ENCODE assay signal across 23 cellular contexts in the genomic region with DNA sequence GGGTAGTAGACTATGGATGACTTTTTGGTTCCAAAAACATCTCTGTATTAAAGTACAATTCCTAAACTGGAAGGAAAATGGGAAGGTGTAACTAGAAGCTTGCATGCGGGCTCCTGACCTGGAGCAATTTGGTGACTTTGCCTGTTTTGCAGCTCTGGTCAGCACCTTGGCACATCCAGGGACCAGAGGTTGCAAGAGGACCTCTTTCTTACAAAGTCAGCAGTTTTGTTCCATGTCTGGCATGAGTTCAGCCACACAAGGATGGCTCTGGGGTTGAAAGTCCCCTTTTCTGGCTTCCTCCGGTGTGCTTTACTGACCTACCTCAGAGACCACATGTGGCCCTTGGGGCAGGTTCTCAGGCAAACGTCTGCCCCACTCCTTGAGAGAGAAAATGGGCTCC. TPM values are rescaled to one million over a fixed set of nuclear protein-coding genes. Genes with fewer than 3 reads are reported as not detected.
DNase-seq lines count a peak whose midpoint lies in the region; ATAC-seq, FAIRE-seq and TF ChIP-seq lines count a peak whose summit lies in the region.
"Had no signal": no experiment of that assay in that cellular context is flagged by ENCODE, and none has a peak within 500 bp of the region (broad histone marks: within the 10 kb centered on the region; RNA-seq: fewer than 3 reads in every experiment).

No MANE protein-coding gene starts in this region.

- FAIRE-seq in HepG2 (lab: Jason Lieb, UNC) = no peak
- FAIRE-seq in K562 (lab: Jason Lieb, UNC) = no peak
- FAIRE-seq: A204.1, G401.6 had no signal

- H3K4me2 ChIP-seq in HepG2 (ENCODE audit: low read depth, low read length) = no peak overlapping the region
- no peak overlapping the region for H3K4me2 ChIP-seq in K562 (ENCODE audit: insufficient read depth, low read length)
- H3K4me2 ChIP-seq: GM23338 had no signal

- no peak overlapping the region for H3K9ac ChIP-seq in HepG2 (ENCODE audit: insufficient read depth, low read depth, low read length)
- no peak overlapping the region for H3K9ac ChIP-seq in K562 (ENCODE audit: insufficient read depth in 1 of 2, low read depth in 2 of 2, low read length in 2 of 2)

- H3K4me3 ChIP-seq in HepG2 (replicated peaks in 1 of 3; ENCODE audit: insufficient read depth in 1 of 3, low read depth in 2 of 3, low read length in 3 of 3) = no peak overlapping the region
- no peak overlapping the region for H3K4me3 ChIP-seq in right lobe of liver
- no peak overlapping the region for H3K4me3 ChIP-seq in K562
- H3K4me3 ChIP-seq in neutrophil (ENCODE audit: low read depth in 1 of 2, low read length in 1 of 2) = no peak overlapping the region
- H3K4me3 ChIP-seq: GM23338 had no signal

- H2AFZ ChIP-seq in HepG2 (ENCODE audit: low read length) (no peak overlapping the region), K562 (ENCODE audit: low read depth, low read length) (no peak overlapping the region)
- H2AFZ ChIP-seq: GM23338 had no signal

- CTCF ChIA-PET in HepG2 (lab: Yijun Ruan, JAX; ENCODE audit: low intra/inter-chr PET ratio, low total read pairs) = no interaction called here
- CTCF ChIA-PET in K562 (lab: Yijun Ruan, JAX; ENCODE audit: low intra/inter-chr PET ratio) = no interaction called here

- H3K4me1 ChIP-seq in HepG2 (ENCODE audit: insufficient read depth, low read length) (no peaks in the 10 kb centered on the region), right lobe of liver (no peaks in the 10 kb centered on the region), K562 (replicated peaks in 1 of 2; ENCODE audit: control insufficient read depth in 2 of 2, insufficient read depth in 2 of 2, low read length in 2 of 2) (peaks cover 6 to 8% of the 10 kb centered on the region in 2 experiments; a peak in 3 of 5 replicates), neutrophil (ENCODE audit: control insufficient read depth in 1 of 2, insufficient read depth in 1 of 2, low read depth in 1 of 2, low read length in 1 of 2) (peaks cover 72 to 81% of the 10 kb centered on the region in 2 experiments)

- 48% methylated on average over 3 of the region's 3 CpGs for WGBS in HepG2 (ENCODE audit: low lambda C conversion rate)
- WGBS in right lobe of liver (ENCODE audit: insufficient coverage, low coverage, low lambda C conversion rate, missing lambda C conversion rate) = 17% methylated on average over 2 of the region's 3 CpGs
- 8% methylated on average over 2 of the region's 3 CpGs for WGBS in K562 (ENCODE audit: insufficient coverage, low coverage, missing lambda C conversion rate)

- no peak for DNase-seq in HepG2 (ENCODE audit: low spot score)
- DNase-seq in right lobe of liver = no peak
- no peak for DNase-seq in K562 (ENCODE audit: extremely low read depth in 1 of 4, low spot score in 3 of 4)
- DNase-seq in AG08395 (ENCODE audit: low spot score) = no peak
- DNase-seq in G401 (ENCODE audit: low spot score) = no peak
- DNase-seq: ACHN; C1 segment of cervical spinal cord; Calu3; CD4-positive, alpha-beta memory T cell; COR-L47; DMS53; DMS79 treated with DMSO at 0.1 percent for 48 hours; H9 had no signal

- BruUV-seq in HepG2 (replicated peaks; lab: Mats Ljungman, UMichigan) (no TSS peak), K562 (replicated peaks; lab: Mats Ljungman, UMichigan) (no TSS peak)

- H3K27me3 ChIP-seq in HepG2 (ENCODE audit: control insufficient read depth in 1 of 2, insufficient read depth in 2 of 2, low read length in 2 of 2) (peaks cover 0 to 22% of the 10 kb centered on the region in 2 experiments; a peak in 3 of 5 replicates), right lobe of liver (no peaks in the 10 kb centered on the region), K562 (ENCODE audit: control insufficient read depth in 2 of 2, insufficient read depth in 2 of 2, low read length in 2 of 2) (no peaks in the 10 kb centered on the region), neutrophil (no peaks in the 10 kb centered on the region)

- no peaks in the 10 kb centered on the region for H3K9me3 ChIP-seq in HepG2 (ENCODE audit: low read length)
- H3K9me3 ChIP-seq in right lobe of liver = no peaks in the 10 kb centered on the region
- H3K9me3 ChIP-seq in K562 (replicated peaks; ENCODE audit: control insufficient read depth, insufficient read depth, low read depth, low read length) = no peaks in the 10 kb centered on the region
- no peaks in the 10 kb centered on the region for H3K9me3 ChIP-seq in neutrophil

- no peaks in the 10 kb centered on the region for H3K9me1 ChIP-seq in K562 (ENCODE audit: control insufficient read depth, insufficient read depth, low read length)

- POLR2A ChIA-PET in HepG2 (lab: Yijun Ruan, JAX) = no interaction called here
- POLR2A ChIA-PET in K562 (lab: Yijun Ruan, JAX) = interaction anchor here (1.1 kb wide), 1 partner anchor 12 kb away, joined by 4 read pairs; no protein-coding TSS in a partner anchor

- intact Hi-C loops in HepG2 (cut with micrococcal nuclease; ENCODE audit: unreplicated experiment) = no loop called here
- intact Hi-C loops in right lobe of liver (cut with DNase I) = no loop called here
- intact Hi-C loops in K562 (cut with micrococcal nuclease) = no loop called here

- TF ChIP-seq RAD21 in HepG2 (CRISPR knock-in tag; IDR thresholded peaks at IDR 0.05) (no peak), K562 (CRISPR knock-in tag; conservative IDR thresholded peaks at IDR 0.05 in 1 of 2, IDR thresholded peaks at IDR 0.05 in 1 of 2) (no peak)

- TF ChIP-seq CTCF in HepG2 (CRISPR knock-in tag; IDR thresholded peaks at IDR 0.05) = no peak
- no peak for TF ChIP-seq CTCF in right lobe of liver (IDR thresholded peaks at IDR 0.05)
- TF ChIP-seq CTCF in K562 (IDR thresholded peaks at IDR 0.05 in 2 of 3, conservative IDR thresholded peaks at IDR 0.05 in 1 of 3; ENCODE audit: insufficient read depth in 2 of 3, low read depth in 1 of 3, low read length in 3 of 3) = no peak
- TF ChIP-seq CTCF in neutrophil (IDR thresholded peaks at IDR 0.05) = no peak

- TF ChIP-seq POLR2A in HepG2 (IDR thresholded peaks at IDR 0.05; ENCODE audit: insufficient read depth in 1 of 2, low read depth in 2 of 2, low read length in 2 of 2) (no peak), right lobe of liver (IDR thresholded peaks at IDR 0.05) (no peak), K562 (conservative IDR thresholded peaks at IDR 0.05) (no peak)

- ATAC-seq in HepG2 (no peak), right lobe of liver (no peak), K562 (no peak), GM18873 (IDR thresholded peaks at IDR 0.05; ENCODE audit: low FRiP score, unreplicated experiment) (no peak), HG03432 (IDR thresholded peaks at IDR 0.05; ENCODE audit: unreplicated experiment) (no peak)
- ATAC-seq: GM23338, HCT116 had no signal

- H3K79me2 ChIP-seq in HepG2 (ENCODE audit: insufficient read depth, low read length) (no peaks in the 10 kb centered on the region), K562 (ENCODE audit: control insufficient read depth, insufficient read depth, low read length) (no peaks in the 10 kb centered on the region)

- H4K20me1 ChIP-seq in HepG2 (ENCODE audit: insufficient read depth, low read length) = no peaks in the 10 kb centered on the region
- H4K20me1 ChIP-seq in K562 (replicated peaks; ENCODE audit: control insufficient read depth, insufficient read depth, low read length) = no peaks in the 10 kb centered on the region

- in situ Hi-C loops in HepG2 (cut with HindIII; ENCODE audit: extremely low pct_ligation_motif_present, low pct_unique_long_range_greater_than_20kb) = no loop called here
- in situ Hi-C loops in K562 (cut with MboI) = no loop called here
- in situ Hi-C loops in G401 (cut with HindIII; ENCODE audit: low sequenced_read_pairs) = no loop called here

- no peaks in the 10 kb centered on the region for H3K36me3 ChIP-seq in HepG2 (replicated peaks in 1 of 2; ENCODE audit: control insufficient read depth in 1 of 2, insufficient read depth in 2 of 2, low read length in 2 of 2)
- H3K36me3 ChIP-seq in right lobe of liver = no peaks in the 10 kb centered on the region
- no peaks in the 10 kb centered on the region for H3K36me3 ChIP-seq in K562 (ENCODE audit: control insufficient read depth, insufficient read depth, low read length)
- no peaks in the 10 kb centered on the region for H3K36me3 ChIP-seq in neutrophil

- no peak for TF ChIP-seq EP300 in HepG2 (IDR thresholded peaks at IDR 0.05; ENCODE audit: low read depth in 2 of 2, low read length in 2 of 2)
- TF ChIP-seq EP300 in HepG2 (CRISPR knock-in tag; IDR thresholded peaks at IDR 0.05; ENCODE audit: borderline replicate concordance) = no peak
- TF ChIP-seq EP300 in K562 (IDR thresholded peaks at IDR 0.05; ENCODE audit: low read length) = no peak

- H3K27ac ChIP-seq in HepG2 (ENCODE audit: extremely low read length, insufficient read depth, low read length) (no peak overlapping the region), right lobe of liver (no peak overlapping the region), K562 (ENCODE audit: extremely low read depth, low read depth, low read length) (no peak overlapping the region), neutrophil (peak overlapping the region; percentile 31)
- H3K27ac ChIP-seq: 22Rv1 had no signal

RNA-seq across cellular contexts. Expression of gene CD93, which starts 22.7 kb away (rescaled TPM):
- total RNA-seq in HepG2 (2016; rRNA removed; fragmentation: Illumina TruSeq; extraction: Trizol) = not detected in 2 replicates
- total RNA-seq in HepG2 (2016; cell fraction: cytosol; rRNA removed; fragmentation: Illumina TruSeq; extraction: Trizol; ENCODE audit: low read depth) = not detected in 2 replicates
- total RNA-seq in HepG2 (2016; cell fraction: insoluble cytoplasmic fraction; rRNA removed; fragmentation: Illumina TruSeq; extraction: Trizol) = not detected in 2 replicates
- not detected in 2 replicates for total RNA-seq in HepG2 (2016; cell fraction: membrane; rRNA removed; fragmentation: Illumina TruSeq; extraction: Trizol)
- not detected in 2 replicates for total RNA-seq in HepG2 (2016; cell fraction: nucleus; rRNA removed; fragmentation: Illumina TruSeq; extraction: Trizol)
- polyA plus RNA-seq in HepG2 (2011; rRNA removed) = not detected in 2 replicates
- 0.01 TPM in 2 replicates for polyA plus RNA-seq in HepG2 (2011; cell fraction: cytosol; rRNA removed)
- not detected in 2 replicates for polyA plus RNA-seq in HepG2 (2011; cell fraction: nucleus; rRNA removed)
- polyA plus RNA-seq in HepG2 (2012) = not detected in 2 replicates
- polyA plus RNA-seq in HepG2 (2016; cell fraction: cytosol; fragmentation: Illumina TruSeq; extraction: Trizol; ENCODE audit: low read depth) = not detected in 2 replicates
- polyA plus RNA-seq in HepG2 (2016; cell fraction: insoluble cytoplasmic fraction; fragmentation: Illumina TruSeq; extraction: Trizol; ENCODE audit: low read depth) = not detected in 2 replicates
- polyA plus RNA-seq in HepG2 (2016; cell fraction: membrane; fragmentation: Illumina TruSeq; extraction: Trizol; ENCODE audit: low read depth) = not detected in 2 replicates
- not detected in 2 replicates for polyA plus RNA-seq in HepG2 (2016; cell fraction: nucleus; fragmentation: Illumina TruSeq; extraction: Trizol; ENCODE audit: insufficient read depth, low read depth)
- polyA minus RNA-seq in HepG2 (2011; rRNA and poly(A)+ RNA removed; ENCODE audit: low replicate concordance) = not detected in 2 replicates
- polyA minus RNA-seq in HepG2 (2011; cell fraction: cytosol; rRNA and poly(A)+ RNA removed) = not detected in 2 replicates
- not detected in 2 replicates for polyA minus RNA-seq in HepG2 (2011; cell fraction: nucleus; rRNA and poly(A)+ RNA removed)
- total RNA-seq in right lobe of liver = 10 to 100 TPM in 2 of 6 experiments, 1 to 10 TPM in 4; 3.9 to 21.5 (median 9.2) TPM
- 0.16 and 0.39 TPM in 2 replicates for total RNA-seq in K562 (2011; cell fraction: chromatin; rRNA removed; ENCODE audit: low replicate concordance)
- 0.26 and 0.33 TPM in 2 replicates for total RNA-seq in K562 (2011; cell fraction: nucleolus; rRNA removed)
- 0.44 and 0.61 TPM in 2 replicates for total RNA-seq in K562 (2011; cell fraction: nucleoplasm; rRNA removed)
- total RNA-seq in K562 (2014; rRNA removed) = 0.05 and 0.12 TPM in 2 replicates
- total RNA-seq in K562 (2014; rRNA removed; fragmentation: Illumina TruSeq; extraction: Trizol) = 0.04 and 0.10 TPM in 2 replicates
- 0.04 TPM in 2 replicates for total RNA-seq in K562 (2015; rRNA removed; fragmentation: Illumina TruSeq; extraction: Trizol)
- total RNA-seq in K562 (2021) = 0.20 and 0.25 TPM in 2 replicates
- polyA plus RNA-seq in K562 (2011; rRNA removed) = 0.12 and 0.20 TPM in 2 replicates
- 0.09 and 0.15 TPM in 2 replicates for polyA plus RNA-seq in K562 (2011; cell fraction: cytosol; rRNA removed)
- polyA plus RNA-seq in K562 (2011; cell fraction: nucleus; rRNA removed) = 0.17 and 0.21 TPM in 2 replicates
- 0.03 and 0.06 TPM in 2 replicates for polyA plus RNA-seq in K562 (2012)
- 0.07 TPM in 2 replicates for polyA plus RNA-seq in K562 (2014; fragmentation: Illumina TruSeq; extraction: Trizol)
- under 1 TPM; 0.03 TPM for polyA plus RNA-seq in K562 (2014; fragmentation: Nextera tagmentation; extraction: Ambion mirVana)
- 0.03 and 0.08 TPM in 2 replicates for polyA plus RNA-seq in K562 (2014; rRNA removed)
- 0.21 and 0.42 TPM in 2 replicates for polyA minus RNA-seq in K562 (2011; rRNA and poly(A)+ RNA removed)
- 0.27 and 0.29 TPM in 2 replicates for polyA minus RNA-seq in K562 (2011; cell fraction: cytosol; rRNA and poly(A)+ RNA removed)
- under 0.01 and 0.13 TPM in 2 replicates for polyA minus RNA-seq in K562 (2011; cell fraction: nucleus; rRNA and poly(A)+ RNA removed)
- not detected in 2 replicates for total RNA-seq in G401 (2014; rRNA removed; shearing (Covaris generic))
- total RNA-seq: Calu3, GM23338, H4, H9 had no signal
- polyA plus RNA-seq: BJ had no signal

RNA-seq across cellular contexts. Expression of gene THBD, which starts 59.4 kb away (rescaled TPM):
- total RNA-seq in HepG2 (2016; rRNA removed; fragmentation: Illumina TruSeq; extraction: Trizol) (not detected in 2 replicates), right lobe of liver (10 to 100 TPM in 2 of 6 experiments, 1 to 10 TPM in 4; 1.4 to 15.6 (median 4.9) TPM), K562 (2014; rRNA removed) (0.24 and 0.36 TPM in 2 replicates), K562 (2014; rRNA removed; fragmentation: Illumina TruSeq; extraction: Trizol) (0.11 and 0.13 TPM in 2 replicates), K562 (2015; rRNA removed; fragmentation: Illumina TruSeq; extraction: Trizol) (0.22 and 0.26 TPM in 2 replicates), K562 (2021) (0.47 and 0.49 TPM in 2 replicates)
- not detected in 2 replicates for total RNA-seq in HepG2 (2016; cell fraction: cytosol; rRNA removed; fragmentation: Illumina TruSeq; extraction: Trizol; ENCODE audit: low read depth)
- total RNA-seq in HepG2 (2016; cell fraction: insoluble cytoplasmic fraction; rRNA removed; fragmentation: Illumina TruSeq; extraction: Trizol) = not detected in 2 replicates
- not detected in 2 replicates for total RNA-seq in HepG2 (2016; cell fraction: membrane; rRNA removed; fragmentation: Illumina TruSeq; extraction: Trizol)
- not detected in 2 replicates for total RNA-seq in HepG2 (2016; cell fraction: nucleus; rRNA removed; fragmentation: Illumina TruSeq; extraction: Trizol)
- polyA plus RNA-seq in HepG2 (2011; rRNA removed) (0.03 TPM in 1 of 2 replicates, not detected in the other), K562 (2011; rRNA removed) (0.24 and 0.40 TPM in 2 replicates), K562 (2014; fragmentation: Illumina TruSeq; extraction: Trizol) (0.25 and 0.36 TPM in 2 replicates), K562 (2014; fragmentation: Nextera tagmentation; extraction: Ambion mirVana) (under 1 TPM; 0.07 to 0.10 TPM), K562 (2014; rRNA removed) (0.33 and 0.35 TPM in 2 replicates)
- not detected in 2 replicates for polyA plus RNA-seq in HepG2 (2011; cell fraction: cytosol; rRNA removed)
- not detected in 2 replicates for polyA plus RNA-seq in HepG2 (2011; cell fraction: nucleus; rRNA removed)
- polyA plus RNA-seq in HepG2 (2012) = not detected in 2 replicates
- not detected in 2 replicates for polyA plus RNA-seq in HepG2 (2016; cell fraction: cytosol; fragmentation: Illumina TruSeq; extraction: Trizol; ENCODE audit: low read depth)
- not detected in 2 replicates for polyA plus RNA-seq in HepG2 (2016; cell fraction: insoluble cytoplasmic fraction; fragmentation: Illumina TruSeq; extraction: Trizol; ENCODE audit: low read depth)
- polyA plus RNA-seq in HepG2 (2016; cell fraction: membrane; fragmentation: Illumina TruSeq; extraction: Trizol; ENCODE audit: low read depth) = not detected in 2 replicates
- not detected in 2 replicates for polyA plus RNA-seq in HepG2 (2016; cell fraction: nucleus; fragmentation: Illumina TruSeq; extraction: Trizol; ENCODE audit: insufficient read depth, low read depth)
- polyA minus RNA-seq in HepG2 (2011; rRNA and poly(A)+ RNA removed; ENCODE audit: low replicate concordance) = 0.12 TPM in 1 of 2 replicates, not detected in the other
- polyA minus RNA-seq in HepG2 (2011; cell fraction: cytosol; rRNA and poly(A)+ RNA removed) = not detected in 2 replicates
- not detected in 2 replicates for polyA minus RNA-seq in HepG2 (2011; cell fraction: nucleus; rRNA and poly(A)+ RNA removed)
- total RNA-seq in K562 (2011; cell fraction: chromatin; rRNA removed; ENCODE audit: low replicate concordance) = 0.99 and 1.1 TPM in 2 replicates
- total RNA-seq in K562 (2011; cell fraction: nucleolus; rRNA removed) = 0.79 and 1.0 TPM in 2 replicates
- total RNA-seq in K562 (2011; cell fraction: nucleoplasm; rRNA removed) = 0.51 and 1.1 TPM in 2 replicates
- polyA plus RNA-seq in K562 (2011; cell fraction: cytosol; rRNA removed) = 0.24 and 0.94 TPM in 2 replicates
- 0.60 and 2.4 TPM in 2 replicates for polyA plus RNA-seq in K562 (2011; cell fraction: nucleus; rRNA removed)
- 0.31 and 0.32 TPM in 2 replicates for polyA plus RNA-seq in K562 (2012)
- 0.24 and 0.28 TPM in 2 replicates for polyA minus RNA-seq in K562 (2011; rRNA and poly(A)+ RNA removed)
- 0.36 and 0.86 TPM in 2 replicates for polyA minus RNA-seq in K562 (2011; cell fraction: cytosol; rRNA and poly(A)+ RNA removed)
- 0.22 and 0.40 TPM in 2 replicates for polyA minus RNA-seq in K562 (2011; cell fraction: nucleus; rRNA and poly(A)+ RNA removed)
- total RNA-seq in G401 (2014; rRNA removed; shearing (Covaris generic)) = not detected in 2 replicates
- total RNA-seq: Calu3 had no signal

Comparison
In these comparisons a context has a peak if more than half of its experiments do, and no peak if none do; other contexts are left out.
1. Of the 241 proteins assayed by ChIP-seq in both HepG2 and K562: peak only in HepG2: MAFF and MAFK; only in K562: MAFG; in both: none; in neither: 238.